Comparison of ENCODE assay signal across 1 cellular context in genomic region chr9:137450538-137451222, GRCh38.
TF ChIP-seq lines count a peak whose summit lies in the region.

No MANE protein-coding gene starts in this region.

TF ChIP-seq in K562, 482 proteins besides CTCF, POLR2A, EP300 and RAD21:
- 0 out of 2 replicates have a peak, but pooled peaks have one; percentile 1 for TF ChIP-seq ZBTB7A (IDR thresholded peaks at IDR 0.05; ENCODE audit: borderline replicate concordance, control insufficient read depth, low read depth, low read length)
